Comparison of ENCODE assay signal across 19 cellular contexts in the genomic region with DNA sequence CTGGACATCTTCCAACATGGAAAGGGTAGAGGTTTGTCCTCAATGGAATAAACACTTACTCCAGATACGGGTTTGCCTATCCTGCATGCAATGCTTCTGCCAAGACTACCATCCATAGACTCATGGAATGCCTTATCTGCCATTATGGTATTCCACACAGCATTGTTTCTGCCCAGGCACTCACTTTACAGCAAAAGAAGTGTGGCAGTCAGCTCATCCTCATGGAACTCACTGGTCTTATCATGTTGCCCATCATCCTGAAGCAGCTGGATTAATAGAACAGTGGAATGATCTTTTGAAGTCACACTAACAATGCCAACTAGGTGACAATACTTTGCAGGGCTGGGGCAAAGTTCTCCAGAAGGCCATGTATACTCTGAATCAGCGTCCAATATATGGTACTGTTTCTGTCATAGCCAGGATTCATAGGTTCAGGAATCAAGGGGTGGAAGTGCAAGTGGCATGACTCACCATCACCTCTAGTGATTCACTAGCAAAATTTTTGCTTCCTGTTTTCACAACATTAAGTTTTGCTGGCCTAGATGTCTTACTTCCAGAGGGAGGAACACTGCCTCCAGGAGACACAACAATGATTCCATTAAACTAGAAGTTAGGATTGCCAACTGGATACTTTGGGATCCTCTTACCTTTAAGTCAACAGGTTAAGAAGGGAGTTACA.
DNase-seq lines count a peak whose midpoint lies in the region; ATAC-seq and TF ChIP-seq lines count a peak whose summit lies in the region.
"Had no signal": no experiment of that assay in that cellular context is flagged by ENCODE, and none has a peak within 500 bp of the region (broad histone marks: within the 10 kb centered on the region; RNA-seq: fewer than 3 reads in every experiment).

No MANE protein-coding gene starts in this region.

- H3K4me1 Mint-ChIP-seq in WTC11 (peaks cover 31% of the 10 kb centered on the region), endothelial cell (ENCODE audit: unreplicated experiment) (no peaks in the 10 kb centered on the region)
- H3K4me1 Mint-ChIP-seq: CD4-positive, alpha-beta memory T cell; naive B cell had no signal

- intact Hi-C loops in Panc1 (cut with micrococcal nuclease; ENCODE audit: unreplicated experiment): no loop called here

- H3K27ac ChIP-seq in Panc1 (ENCODE audit: low read length) (no peak overlapping the region), epithelial cell of prostate (peak overlapping the region; percentile 67)
- H3K27ac ChIP-seq: upper lobe of right lung had no signal

- no peak for TF ChIP-seq CTCF in Panc1 (IDR thresholded peaks at IDR 0.05)
- TF ChIP-seq CTCF in WTC11 (IDR thresholded peaks at IDR 0.05): no peak
- TF ChIP-seq CTCF in endothelial cell (IDR thresholded peaks at IDR 0.05; ENCODE audit: unreplicated experiment): no peak

- H3K27me3 Mint-ChIP-seq in WTC11 (ENCODE audit: low read depth) (peaks cover 4% of the 10 kb centered on the region), endothelial cell (ENCODE audit: unreplicated experiment) (peaks cover 3% of the 10 kb centered on the region)
- H3K27me3 Mint-ChIP-seq: CD4-positive, alpha-beta memory T cell had no signal

- peak; percentile 87 for ATAC-seq in Panc1
- no peak for ATAC-seq in WTC11
- no peak for ATAC-seq in GM21723 (IDR thresholded peaks at IDR 0.05; ENCODE audit: unreplicated experiment)
- ATAC-seq: upper lobe of right lung had no signal

- H3K27me3 ChIP-seq in Panc1 (ENCODE audit: control insufficient read depth, insufficient read depth, low read length) (no peaks in the 10 kb centered on the region), H7 (ENCODE audit: control insufficient read depth, insufficient read depth, low read length) (no peaks in the 10 kb centered on the region)
- H3K27me3 ChIP-seq: upper lobe of right lung had no signal

- no peaks in the 10 kb centered on the region; the same call in 1 of the 2 replicates for H3K9me3 ChIP-seq in Panc1 (ENCODE audit: control insufficient read depth, insufficient read depth, low read depth, low read length)
- H3K9me3 ChIP-seq: HAP-1, upper lobe of right lung had no signal

- peak; percentile 31 for DNase-seq in GM04503 (ENCODE audit: low read depth)
- DNase-seq in Panc1 (ENCODE audit: low read depth, low spot score): peak; percentile 73
- DNase-seq in epithelial cell of prostate (ENCODE audit: low read depth, low spot score): peak; percentile 66
- DNase-seq in renal cortical epithelial cell (ENCODE audit: low read depth): peak; percentile 96
- no peak for DNase-seq in WTC11 (ENCODE audit: low spot score)
- no peak for DNase-seq in endothelial cell (ENCODE audit: low spot score)
- no peak for DNase-seq in H7
- DNase-seq: activated CD8-positive, alpha-beta memory T cell treated with anti-CD3 and anti-CD28 coated beads for 24 hours; aorta; CD4-positive, alpha-beta memory T cell; effector memory CD4-positive, alpha-beta T cell; head of caudate nucleus; naive B cell; NK-92 treated with Interleukin-12 subunit alpha and Interleukin-12 subunit beta, amount 100 ng/mL, for 24 hours; retina; stimulated activated CD4-positive, alpha-beta T cell treated with anti-CD3 and anti-CD28 coated beads, Interleukin-2, amount 100 ng/mL, for 48 hours; upper lobe of right lung had no signal

- no peaks in the 10 kb centered on the region for H3K36me3 ChIP-seq in Panc1 (ENCODE audit: control insufficient read depth, insufficient read depth, low read length)
- H3K36me3 ChIP-seq in H7 (replicated peaks; ENCODE audit: control insufficient read depth, insufficient read depth, low read length): no peaks in the 10 kb centered on the region
- H3K36me3 ChIP-seq: HAP-1, upper lobe of right lung had no signal

- no peaks in the 10 kb centered on the region for H3K4me1 ChIP-seq in Panc1 (ENCODE audit: control insufficient read depth, insufficient read depth, low read length)
- H3K4me1 ChIP-seq: HAP-1, upper lobe of right lung had no signal

- no TSS peak for BruUV-seq in Panc1 (replicated peaks; lab: Mats Ljungman, UMichigan)

- H3K9me3 Mint-ChIP-seq in WTC11 (peaks cover 64% of the 10 kb centered on the region), endothelial cell (ENCODE audit: unreplicated experiment) (no peaks in the 10 kb centered on the region)

- in situ Hi-C loops in Panc1 (cut with HindIII; ENCODE audit: low pct_unique_long_range_greater_than_20kb, low sequenced_read_pairs): no loop called here

- H3K4me3 ChIP-seq in Panc1 (ENCODE audit: low read depth in 2 of 2, low read length in 2 of 2) (no peak overlapping the region), H7 (ENCODE audit: insufficient read depth, low read depth, low read length) (no peak overlapping the region)
- H3K4me3 ChIP-seq: HAP-1, upper lobe of right lung had no signal

- POLR2A ChIA-PET in Panc1 (lab: Charles Lee) (no interaction called here), WTC11 (lab: Charles Lee) (no interaction called here)

- CTCF ChIA-PET in Panc1 (lab: Charles Lee) (no interaction called here), WTC11 (lab: Charles Lee) (no interaction called here)

- H3K27ac Mint-ChIP-seq in WTC11: no peak overlapping the region
- H3K27ac Mint-ChIP-seq in endothelial cell (ENCODE audit: unreplicated experiment): no peak overlapping the region
- H3K27ac Mint-ChIP-seq: CD4-positive, alpha-beta memory T cell had no signal

- H3K4me3 Mint-ChIP-seq in WTC11 (no peak overlapping the region), endothelial cell (ENCODE audit: unreplicated experiment) (no peak overlapping the region)
- H3K4me3 Mint-ChIP-seq: CD4-positive, alpha-beta memory T cell; naive B cell had no signal

- peaks cover 32% of the 10 kb centered on the region for H3K36me3 Mint-ChIP-seq in WTC11
- H3K36me3 Mint-ChIP-seq in endothelial cell (ENCODE audit: low read depth, unreplicated experiment): peaks cover 3% of the 10 kb centered on the region
- H3K36me3 Mint-ChIP-seq: CD4-positive, alpha-beta memory T cell; naive B cell had no signal

TF ChIP-seq in WTC11, 78 proteins besides CTCF, POLR2A, EP300 and RAD21 (continues in another document):
- TF ChIP-seq JUN (CRISPR knock-in tag; IDR thresholded peaks at IDR 0.05): no peak
- TF ChIP-seq, protein P1, sequence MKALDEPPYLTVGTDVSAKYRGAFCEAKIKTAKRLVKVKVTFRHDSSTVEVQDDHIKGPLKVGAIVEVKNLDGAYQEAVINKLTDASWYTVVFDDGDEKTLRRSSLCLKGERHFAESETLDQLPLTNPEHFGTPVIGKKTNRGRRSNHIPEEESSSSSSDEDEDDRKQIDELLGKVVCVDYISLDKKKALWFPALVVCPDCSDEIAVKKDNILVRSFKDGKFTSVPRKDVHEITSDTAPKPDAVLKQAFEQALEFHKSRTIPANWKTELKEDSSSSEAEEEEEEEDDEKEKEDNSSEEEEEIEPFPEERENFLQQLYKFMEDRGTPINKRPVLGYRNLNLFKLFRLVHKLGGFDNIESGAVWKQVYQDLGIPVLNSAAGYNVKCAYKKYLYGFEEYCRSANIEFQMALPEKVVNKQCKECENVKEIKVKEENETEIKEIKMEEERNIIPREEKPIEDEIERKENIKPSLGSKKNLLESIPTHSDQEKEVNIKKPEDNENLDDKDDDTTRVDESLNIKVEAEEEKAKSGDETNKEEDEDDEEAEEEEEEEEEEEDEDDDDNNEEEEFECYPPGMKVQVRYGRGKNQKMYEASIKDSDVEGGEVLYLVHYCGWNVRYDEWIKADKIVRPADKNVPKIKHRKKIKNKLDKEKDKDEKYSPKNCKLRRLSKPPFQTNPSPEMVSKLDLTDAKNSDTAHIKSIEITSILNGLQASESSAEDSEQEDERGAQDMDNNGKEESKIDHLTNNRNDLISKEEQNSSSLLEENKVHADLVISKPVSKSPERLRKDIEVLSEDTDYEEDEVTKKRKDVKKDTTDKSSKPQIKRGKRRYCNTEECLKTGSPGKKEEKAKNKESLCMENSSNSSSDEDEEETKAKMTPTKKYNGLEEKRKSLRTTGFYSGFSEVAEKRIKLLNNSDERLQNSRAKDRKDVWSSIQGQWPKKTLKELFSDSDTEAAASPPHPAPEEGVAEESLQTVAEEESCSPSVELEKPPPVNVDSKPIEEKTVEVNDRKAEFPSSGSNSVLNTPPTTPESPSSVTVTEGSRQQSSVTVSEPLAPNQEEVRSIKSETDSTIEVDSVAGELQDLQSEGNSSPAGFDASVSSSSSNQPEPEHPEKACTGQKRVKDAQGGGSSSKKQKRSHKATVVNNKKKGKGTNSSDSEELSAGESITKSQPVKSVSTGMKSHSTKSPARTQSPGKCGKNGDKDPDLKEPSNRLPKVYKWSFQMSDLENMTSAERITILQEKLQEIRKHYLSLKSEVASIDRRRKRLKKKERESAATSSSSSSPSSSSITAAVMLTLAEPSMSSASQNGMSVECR (CRISPR knock-in tag; IDR thresholded peaks at IDR 0.05; ENCODE audit: borderline replicate concordance): no peak
- no peak for TF ChIP-seq PRRX2 (CRISPR knock-in tag; IDR thresholded peaks at IDR 0.05)
- TF ChIP-seq FOXP1 (CRISPR knock-in tag; IDR thresholded peaks at IDR 0.05; ENCODE audit: borderline replicate concordance): no peak
- TF ChIP-seq, protein P2, sequence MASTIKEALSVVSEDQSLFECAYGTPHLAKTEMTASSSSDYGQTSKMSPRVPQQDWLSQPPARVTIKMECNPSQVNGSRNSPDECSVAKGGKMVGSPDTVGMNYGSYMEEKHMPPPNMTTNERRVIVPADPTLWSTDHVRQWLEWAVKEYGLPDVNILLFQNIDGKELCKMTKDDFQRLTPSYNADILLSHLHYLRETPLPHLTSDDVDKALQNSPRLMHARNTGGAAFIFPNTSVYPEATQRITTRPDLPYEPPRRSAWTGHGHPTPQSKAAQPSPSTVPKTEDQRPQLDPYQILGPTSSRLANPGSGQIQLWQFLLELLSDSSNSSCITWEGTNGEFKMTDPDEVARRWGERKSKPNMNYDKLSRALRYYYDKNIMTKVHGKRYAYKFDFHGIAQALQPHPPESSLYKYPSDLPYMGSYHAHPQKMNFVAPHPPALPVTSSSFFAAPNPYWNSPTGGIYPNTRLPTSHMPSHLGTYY (CRISPR knock-in tag; IDR thresholded peaks at IDR 0.05): no peak
- no peak for TF ChIP-seq ESRRA (CRISPR knock-in tag; IDR thresholded peaks at IDR 0.05; ENCODE audit: borderline replicate concordance)
- no peak for TF ChIP-seq ZNF671 (CRISPR knock-in tag; IDR thresholded peaks at IDR 0.05)
- no peak for TF ChIP-seq MYBL2 (CRISPR knock-in tag; IDR thresholded peaks at IDR 0.05)
- TF ChIP-seq, protein P3, sequence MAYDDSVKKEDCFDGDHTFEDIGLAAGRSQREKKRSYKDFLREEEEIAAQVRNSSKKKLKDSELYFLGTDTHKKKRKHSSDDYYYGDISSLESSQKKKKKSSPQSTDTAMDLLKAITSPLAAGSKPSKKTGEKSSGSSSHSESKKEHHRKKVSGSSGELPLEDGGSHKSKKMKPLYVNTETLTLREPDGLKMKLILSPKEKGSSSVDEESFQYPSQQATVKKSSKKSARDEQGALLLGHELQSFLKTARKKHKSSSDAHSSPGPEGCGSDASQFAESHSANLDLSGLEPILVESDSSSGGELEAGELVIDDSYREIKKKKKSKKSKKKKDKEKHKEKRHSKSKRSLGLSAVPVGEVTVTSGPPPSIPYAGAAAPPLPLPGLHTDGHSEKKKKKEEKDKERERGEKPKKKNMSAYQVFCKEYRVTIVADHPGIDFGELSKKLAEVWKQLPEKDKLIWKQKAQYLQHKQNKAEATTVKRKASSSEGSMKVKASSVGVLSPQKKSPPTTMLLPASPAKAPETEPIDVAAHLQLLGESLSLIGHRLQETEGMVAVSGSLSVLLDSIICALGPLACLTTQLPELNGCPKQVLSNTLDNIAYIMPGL (CRISPR knock-in tag; IDR thresholded peaks at IDR 0.05): no peak

Comparison
In these comparisons a context has a peak if more than half of its experiments do, and no peak if none do; other contexts are left out.
1. DNase-seq: peak in GM04503 (single experiment), Panc1 (single experiment), epithelial cell of prostate (single experiment) and renal cortical epithelial cell (single experiment); none in WTC11 (single experiment), endothelial cell (single experiment) and H7 (single experiment).